ENCODE assay signal across 8 cellular contexts in genomic region chr1:207752456-207753132, GRCh38. TPM values are rescaled to one million over a fixed set of nuclear protein-coding genes. Genes with fewer than 3 reads are reported as not detected.
DNase-seq lines count a peak whose midpoint lies in the region; ATAC-seq, FAIRE-seq and TF ChIP-seq lines count a peak whose summit lies in the region.

No MANE protein-coding gene starts in this region.

- TF ChIP-seq EP300 in A549 (IDR thresholded peaks at IDR 0.05), result no peak

- H3K27ac Mint-ChIP-seq in MCF 10A (ENCODE audit: low read depth, unreplicated experiment), result peak overlapping the region; percentile 96

- H3K4me2 ChIP-seq in A549, result peak overlapping the region; percentile 94

- CTCF ChIA-PET in A549 (lab: Yijun Ruan, JAX) (interaction anchor here (1.0 to 2.4 kb wide), 4 partner anchors 11 to 54 kb away, joined by 4 to 7 read pairs (median 4); no protein-coding TSS in a partner anchor), MCF 10A (lab: Yijun Ruan, JAX) (interaction anchor here (0.6 to 5.7 kb wide), 11 partner anchors 8 to 558 kb away, joined by 3 to 46 read pairs (median 4); no protein-coding TSS in a partner anchor)

- H3K9me3 ChIP-seq in A549, result no peaks in the 10 kb centered on the region

- FAIRE-seq in A549 (lab: Jason Lieb, UNC), result no peak

- H3K4me3 ChIP-seq in A549, result peak overlapping the region; percentile 99

- peaks cover 56% of the 10 kb centered on the region for H3K4me1 ChIP-seq in A549

- H3K27me3 Mint-ChIP-seq in MCF 10A (ENCODE audit: insufficient read depth, unreplicated experiment), result no peaks in the 10 kb centered on the region

- intact Hi-C loops in MCF 10A (cut with micrococcal nuclease), result no loop called here

- H3K4me1 Mint-ChIP-seq in MCF 10A (ENCODE audit: insufficient read depth, unreplicated experiment), result peaks cover 61% of the 10 kb centered on the region

- TSS peak; percentile 43 for BruUV-seq in MCF 10A (replicated peaks; lab: Mats Ljungman, UMichigan)

- peak in 1 of 2 experiments; percentile 33 for DNase-seq in A549 (ENCODE audit: low read depth in 1 of 2, low spot score in 1 of 2)
- DNase-seq in RKO (ENCODE audit: low spot score), result peak; percentile 54
- peak; percentile 71 for DNase-seq in MCF 10A (ENCODE audit: unreplicated experiment)
- peak; percentile 57 for DNase-seq in kidney tubule cell (ENCODE audit: low spot score)
- peak; percentile 16 to 26 for DNase-seq in stimulated activated CD4-positive, alpha-beta T cell treated with anti-CD3 and anti-CD28 coated beads, Interleukin-4, amount 100 ng/mL, for 4 hours
- no peak for DNase-seq in AG20443 (ENCODE audit: low spot score)

- POLR2A ChIA-PET in A549 (lab: Yijun Ruan, JAX), result interaction anchor here (0.6 to 1.4 kb wide), 2 partner anchors 44 to 660 kb away, joined by 4 to 5 read pairs; no protein-coding TSS in a partner anchor
- POLR2A ChIA-PET in MCF 10A (lab: Yijun Ruan, JAX), result interaction anchor here (0.6 to 7.1 kb wide), 50 partner anchors 9 to 1893 kb away, joined by 3 to 160 read pairs (median 4); partner anchors contain the start of genes C1orf116 and CD55

- peaks cover 7% of the 10 kb centered on the region for H3K9me3 Mint-ChIP-seq in MCF 10A (ENCODE audit: unreplicated experiment)

- no peak for TF ChIP-seq CTCF in A549 (IDR thresholded peaks at IDR 0.05)
- TF ChIP-seq CTCF in MCF 10A (IDR thresholded peaks at IDR 0.05; ENCODE audit: unreplicated experiment), result no peak

- H3K36me3 Mint-ChIP-seq in MCF 10A (ENCODE audit: insufficient read depth, unreplicated experiment), result peaks cover 13% of the 10 kb centered on the region

- H3K4me3 Mint-ChIP-seq in MCF 10A (ENCODE audit: unreplicated experiment), result peak overlapping the region; percentile 99

- WGBS in A549 (ENCODE audit: missing lambda C conversion rate), result 2% methylated on average over 28 of the region's 33 CpGs

- no peak for TF ChIP-seq POLR2A in A549 (IDR thresholded peaks at IDR 0.05; ENCODE audit: low read length)

- peak overlapping the region; percentile 88 for H3K27ac ChIP-seq in A549

- ATAC-seq in A549 (peak; percentile 48 to 63), GM18502 (IDR thresholded peaks at IDR 0.05; ENCODE audit: poor library complexity, unreplicated experiment) (peak; percentile 44), HG03045 (IDR thresholded peaks at IDR 0.05; ENCODE audit: unreplicated experiment) (peak; percentile 39)

- TF ChIP-seq RAD21 in A549 (conservative IDR thresholded peaks at IDR 0.05 in 1 of 2, IDR thresholded peaks at IDR 0.05 in 1 of 2), result no peak

TF ChIP-seq in A549, 52 proteins besides CTCF, POLR2A, EP300 and RAD21:
- TF ChIP-seq MAX (IDR thresholded peaks at IDR 0.05), result peak; percentile 19; the same call in 1 of the 2 replicates
- TF ChIP-seq EHMT2 (IDR thresholded peaks at IDR 0.05; ENCODE audit: low read depth), result no peak

RNA-seq across cellular contexts. Expression of gene CD46, which starts 0.7 kb away (rescaled TPM):
- polyA plus RNA-seq in A549 (2011; rRNA removed) (216 and 239 TPM in 2 replicates), A549 (2017; fragmentation: RNase III; extraction: RNeasy Plus Mini Kit Qiagen cat#74134 plus additional on column Dnase treatment) (123 to 146 TPM (median 142 TPM) in 3 replicates)
- 32.5 and 34.4 TPM in 2 replicates for polyA plus RNA-seq in A549 (2012; cell fraction: cytosol; rRNA removed)
- polyA plus RNA-seq in A549 (2012; cell fraction: nucleus; rRNA removed), result 50.0 and 81.6 TPM in 2 replicates
- 41.1 and 41.2 TPM in 2 replicates for polyA minus RNA-seq in A549 (2011; rRNA and poly(A)+ RNA removed)
- total RNA-seq in MCF 10A (2022), result 181 and 184 TPM in 2 replicates
